In the genomic region with DNA sequence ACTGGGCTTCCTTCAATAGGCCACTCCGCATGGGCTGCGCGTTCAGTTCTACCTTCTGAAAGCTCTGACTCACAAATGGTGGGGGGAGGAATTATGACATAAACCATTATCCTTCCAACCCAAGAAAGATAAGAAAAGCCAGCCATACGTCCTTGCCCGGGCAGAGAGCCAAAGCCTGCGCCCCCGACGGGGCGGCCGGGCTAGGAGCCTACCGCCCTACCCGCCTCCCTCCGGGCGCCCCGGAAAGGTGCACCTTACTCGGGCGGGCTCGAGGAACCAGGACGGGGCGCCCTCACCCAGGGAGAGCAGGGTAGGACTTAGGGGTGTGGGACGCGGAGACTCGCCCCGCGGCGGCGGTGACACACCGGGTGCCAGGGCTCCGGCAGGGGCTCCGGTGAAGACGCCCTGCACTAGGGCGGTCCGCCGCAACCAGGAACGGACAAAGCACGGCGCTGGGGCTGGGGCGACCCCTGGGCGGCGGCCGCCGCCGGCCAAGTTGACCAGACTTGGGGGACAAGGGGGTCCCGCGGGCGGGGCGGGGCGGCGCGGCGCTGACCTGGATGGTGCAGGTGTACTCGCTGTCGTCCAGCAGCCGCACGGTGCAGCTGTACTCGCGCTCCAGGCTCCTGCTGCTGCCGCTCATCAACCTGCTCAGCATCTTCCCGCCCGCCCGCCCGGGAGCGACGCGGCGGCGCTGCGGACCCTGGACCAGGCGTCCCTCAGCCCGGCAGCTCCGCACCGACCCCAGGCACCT, we compare ENCODE assay signal across 9 cellular contexts. TPM values are rescaled to one million over a fixed set of nuclear protein-coding genes. Genes with fewer than 3 reads are reported as not detected.
DNase-seq lines count a peak whose midpoint lies in the region; ATAC-seq and TF ChIP-seq lines count a peak whose summit lies in the region.
"Had no signal": no experiment of that assay in that cellular context is flagged by ENCODE, and none has a peak within 500 bp of the region (broad histone marks: within the 10 kb centered on the region; RNA-seq: fewer than 3 reads in every experiment).

No MANE protein-coding gene starts in this region.

- in situ Hi-C loops in Caki2 (cut with HindIII; ENCODE audit: low pct_unique_long_range_greater_than_20kb, low sequenced_read_pairs) (no loop called here), GM13976 (cut with MboI; ENCODE audit: low sequenced_read_pairs, unreplicated experiment) (no loop called here)

- peak overlapping the region; percentile 83 for H3K4me3 Mint-ChIP-seq in activated CD4-positive, alpha-beta T cell treated with anti-CD3 and anti-CD28 coated beads, Interleukin-2, amount 10 ng/mL, durations not matched to agents 24 days and 14 days

- H3K9me3 Mint-ChIP-seq in activated CD4-positive, alpha-beta T cell treated with anti-CD3 and anti-CD28 coated beads, Interleukin-2, amount 10 ng/mL, durations not matched to agents 24 days and 14 days: no peaks in the 10 kb centered on the region

- TF ChIP-seq CTCF in GM13976 (IDR thresholded peaks at IDR 0.05; ENCODE audit: borderline replicate concordance, control extremely low read depth, extremely low read depth, insufficient read depth, missing control alignments): no peak

- H3K27ac Mint-ChIP-seq in activated CD4-positive, alpha-beta T cell treated with anti-CD3 and anti-CD28 coated beads, Interleukin-2, amount 10 ng/mL, durations not matched to agents 24 days and 14 days: no peak overlapping the region

- H3K36me3 Mint-ChIP-seq in activated CD4-positive, alpha-beta T cell treated with anti-CD3 and anti-CD28 coated beads, Interleukin-2, amount 10 ng/mL, durations not matched to agents 24 days and 14 days (ENCODE audit: low read depth): no peaks in the 10 kb centered on the region

- intact Hi-C loops in activated CD4-positive, alpha-beta T cell treated with anti-CD3 and anti-CD28 coated beads, Interleukin-2, amount 10 ng/mL, durations not matched to agents 24 days and 14 days (cut with micrococcal nuclease): no loop called here

- peaks cover 14% of the 10 kb centered on the region for H3K4me1 Mint-ChIP-seq in activated CD4-positive, alpha-beta T cell treated with anti-CD3 and anti-CD28 coated beads, Interleukin-2, amount 10 ng/mL, durations not matched to agents 24 days and 14 days

- ATAC-seq in GM21717 (IDR thresholded peaks at IDR 0.05; ENCODE audit: unreplicated experiment): peak; percentile 7

- peak; percentile 51 for DNase-seq in Caki2 (ENCODE audit: low read depth)
- peak; percentile 20 for DNase-seq in LHCN-M2 (ENCODE audit: low read depth)
- DNase-seq in activated CD4-positive, alpha-beta T cell treated with anti-CD3 and anti-CD28 coated beads, Interleukin-2, amount 10 ng/mL, durations not matched to agents 24 days and 14 days: peak; percentile 69
- peak; percentile 70 for DNase-seq in dermis blood vessel endothelial cell
- peak; percentile 35 to 67 for DNase-seq in lung microvascular endothelial cell (ENCODE audit: low read depth in 2 of 2)
- DNase-seq in stimulated activated CD8-positive, alpha-beta memory T cell treated with anti-CD3 and anti-CD28 coated beads, Interleukin-12 subunit alpha, Interleukin-12 subunit beta, amount 100 ng/mL, for 4 hours (ENCODE audit: low read depth): peak; percentile 14
- no peak for DNase-seq in GM13976 (ENCODE audit: low spot score)

- peaks cover 68% of the 10 kb centered on the region for H3K27me3 Mint-ChIP-seq in activated CD4-positive, alpha-beta T cell treated with anti-CD3 and anti-CD28 coated beads, Interleukin-2, amount 10 ng/mL, durations not matched to agents 24 days and 14 days

RNA-seq across cellular contexts. Expression of a gene that starts 0.5 kb away (rescaled TPM):
- 0.51 and 4.0 TPM in 2 replicates for total RNA-seq in Caki2 (2014; rRNA removed; shearing (Covaris generic); ENCODE audit: low replicate concordance)
- total RNA-seq in LHCN-M2 (2014; rRNA removed) (2.7 and 3.2 TPM in 2 replicates), dermis blood vessel endothelial cell (1.5 and 3.4 TPM in 2 replicates), lung microvascular endothelial cell (0.99 and 1.5 TPM in 2 replicates)
- 1.9 TPM for polyA plus RNA-seq in LHCN-M2 (2012)
- total RNA-seq in activated CD4-positive, alpha-beta T cell treated with anti-CD3 and anti-CD28 coated beads, Interleukin-2, amount 10 ng/mL, durations not matched to agents 24 days and 14 days: 0.09 TPM in 1 of 2 replicates, not detected in the other
- total RNA-seq: T-helper 1 cell treated with Interleukin-12 subunit alpha and Interleukin-12 subunit beta and Interleukin-4 antibody, amounts not matched to agents 30 ng/mL and 1 ng/mL, for 36 hours had no signal
